8 cellular contexts compared by ENCODE assay signal in the genomic region with DNA sequence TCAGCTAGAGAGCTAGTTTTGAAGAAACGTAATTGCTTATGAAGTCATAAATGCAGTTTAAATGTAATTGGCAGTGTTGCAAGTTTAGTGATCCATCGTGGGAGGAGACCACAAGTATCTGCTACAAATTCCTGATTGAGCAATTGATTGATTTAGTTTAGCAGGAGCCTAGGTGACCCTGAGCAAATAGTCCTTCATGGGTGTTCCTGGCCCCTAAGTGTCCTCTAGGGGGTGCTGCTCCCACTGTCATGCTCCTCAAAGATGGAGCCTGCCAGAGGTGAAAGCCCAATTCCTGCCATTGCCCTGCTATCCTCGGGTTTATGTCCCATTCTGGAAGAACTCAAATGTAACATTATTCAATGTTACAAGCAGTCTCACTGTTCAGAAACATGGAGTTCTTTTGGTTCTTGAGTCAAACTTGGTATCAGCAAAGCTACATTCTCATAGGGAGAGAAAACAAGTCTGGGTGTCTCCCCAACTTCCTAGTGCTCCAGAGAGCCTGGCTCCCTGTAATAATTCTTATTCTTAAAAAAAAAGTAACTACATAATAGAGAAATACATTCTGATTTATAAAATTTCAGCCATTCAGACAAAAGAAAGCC. TPM values are rescaled to one million over a fixed set of nuclear protein-coding genes. Genes with fewer than 3 reads are reported as not detected.
DNase-seq lines count a peak whose midpoint lies in the region; ATAC-seq lines count a peak whose summit lies in the region.

No MANE protein-coding gene starts in this region.

- H3K36me3 ChIP-seq in CD4-positive, alpha-beta memory T cell (ENCODE audit: insufficient read depth, low read length), result peaks cover under 1% of the 10 kb centered on the region
- H3K36me3 ChIP-seq in HAP-1 (replicated peaks), result no peaks in the 10 kb centered on the region; the same call in 1 of the 2 replicates

- H3K27ac ChIP-seq in CD4-positive, alpha-beta memory T cell (ENCODE audit: low read depth, low read length), result no peak overlapping the region

- intact Hi-C loops in CD4-positive, alpha-beta memory T cell (cut with micrococcal nuclease), result loop anchor here (1.0 kb wide), 3 partner anchors 104 to 349 kb away; a partner anchor contains a TSS

- H3K4me1 Mint-ChIP-seq in CD4-positive, alpha-beta memory T cell, result no peaks in the 10 kb centered on the region
- H3K4me1 Mint-ChIP-seq in activated CD4-positive, alpha-beta T cell treated with anti-CD3 and anti-CD28 coated beads, Interleukin-2, amount 10 ng/mL, durations not matched to agents 7 days and 5 days, result peaks cover 2% of the 10 kb centered on the region

- DNase-seq in CD4-positive, alpha-beta memory T cell, result peak; percentile 67 to 73 (median 70)
- peak; percentile 29 to 83 for DNase-seq in HAP-1 (ENCODE audit: low spot score in 2 of 2)
- DNase-seq in NCI-H345 treated with DMSO at 0.1 percent for 48 hours (lab: John Stamatoyannopoulos, UW; ENCODE audit: unreplicated experiment), result peak; percentile 27
- peak; percentile 78 for DNase-seq in activated CD4-positive, alpha-beta T cell treated with anti-CD3 and anti-CD28 coated beads, Interleukin-2, amount 10 ng/mL, durations not matched to agents 7 days and 5 days
- DNase-seq in effector CD4-positive, alpha-beta T cell, result peak; percentile 66
- DNase-seq in medulla oblongata (ENCODE audit: extremely low spot score), result peak; percentile 73
- peak; percentile 27 to 55 for DNase-seq in stimulated activated CD8-positive, alpha-beta memory T cell treated with anti-CD3 and anti-CD28 coated beads, Interleukin-4, amount 100 ng/mL, for 1 hour (ENCODE audit: low read depth in 2 of 2, low spot score in 1 of 2)

- H3K36me3 Mint-ChIP-seq in CD4-positive, alpha-beta memory T cell, result no peaks in the 10 kb centered on the region
- H3K36me3 Mint-ChIP-seq in activated CD4-positive, alpha-beta T cell treated with anti-CD3 and anti-CD28 coated beads, Interleukin-2, amount 10 ng/mL, durations not matched to agents 7 days and 5 days (ENCODE audit: low read depth), result no peaks in the 10 kb centered on the region

- peak overlapping the region in 2 of 7 donors; percentile 22 to 27 for H3K27ac Mint-ChIP-seq in CD4-positive, alpha-beta memory T cell
- no peak overlapping the region for H3K27ac Mint-ChIP-seq in activated CD4-positive, alpha-beta T cell treated with anti-CD3 and anti-CD28 coated beads, Interleukin-2, amount 10 ng/mL, durations not matched to agents 7 days and 5 days

- no peaks in the 10 kb centered on the region for H3K9me3 ChIP-seq in CD4-positive, alpha-beta memory T cell (ENCODE audit: control insufficient read depth in 1 of 2, low read length in 2 of 2)
- H3K9me3 ChIP-seq in HAP-1, result no peaks in the 10 kb centered on the region

- H3K4me3 Mint-ChIP-seq in CD4-positive, alpha-beta memory T cell, result no peak overlapping the region
- no peak overlapping the region for H3K4me3 Mint-ChIP-seq in activated CD4-positive, alpha-beta T cell treated with anti-CD3 and anti-CD28 coated beads, Interleukin-2, amount 10 ng/mL, durations not matched to agents 7 days and 5 days

- CTCF ChIA-PET in CD4-positive, alpha-beta memory T cell (lab: Charles Lee; ENCODE audit: partially characterized antibody), result interaction anchor here (0.5 to 5.7 kb wide), 19 partner anchors 12 to 364 kb away, joined by 3 to 51 read pairs (median 3); a partner anchor contains a TSS
- CTCF ChIA-PET in activated CD4-positive, alpha-beta T cell treated with anti-CD3 and anti-CD28 coated beads, Interleukin-2, amount 10 ng/mL, durations not matched to agents 7 days and 5 days (lab: Charles Lee), result interaction anchor here (0.6 to 1.3 kb wide), 4 partner anchors 12 to 309 kb away, joined by 3 to 5 read pairs (median 4); no protein-coding TSS in a partner anchor

- peaks cover 0 to 1% of the 10 kb centered on the region in 2 donors for H3K27me3 Mint-ChIP-seq in CD4-positive, alpha-beta memory T cell
- no peaks in the 10 kb centered on the region for H3K27me3 Mint-ChIP-seq in activated CD4-positive, alpha-beta T cell treated with anti-CD3 and anti-CD28 coated beads, Interleukin-2, amount 10 ng/mL, durations not matched to agents 7 days and 5 days

- H3K27me3 ChIP-seq in CD4-positive, alpha-beta memory T cell (ENCODE audit: insufficient read depth, low read length), result no peaks in the 10 kb centered on the region
- no peaks in the 10 kb centered on the region for H3K27me3 ChIP-seq in HAP-1 (ENCODE audit: low read depth)

- POLR2A ChIA-PET in CD4-positive, alpha-beta memory T cell (lab: Charles Lee; ENCODE audit: partially characterized antibody), result interaction anchor here (1.3 to 1.8 kb wide), 3 partner anchors 30 to 132 kb away, joined by 3 to 6 read pairs (median 5); a partner anchor contains a TSS
- POLR2A ChIA-PET in activated CD4-positive, alpha-beta T cell treated with anti-CD3 and anti-CD28 coated beads, Interleukin-2, amount 10 ng/mL, durations not matched to agents 7 days and 5 days (lab: Charles Lee), result no interaction called here

- no peak for ATAC-seq in HG02623 (IDR thresholded peaks at IDR 0.05; ENCODE audit: unreplicated experiment)

- H3K9me3 Mint-ChIP-seq in CD4-positive, alpha-beta memory T cell, result no peaks in the 10 kb centered on the region
- H3K9me3 Mint-ChIP-seq in activated CD4-positive, alpha-beta T cell treated with anti-CD3 and anti-CD28 coated beads, Interleukin-2, amount 10 ng/mL, durations not matched to agents 7 days and 5 days, result no peaks in the 10 kb centered on the region

- in situ Hi-C loops in HAP-1 (cut with MboI; ENCODE audit: low sequenced_read_pairs), result no loop called here

- no peak overlapping the region for H3K4me3 ChIP-seq in CD4-positive, alpha-beta memory T cell (ENCODE audit: low read length in 2 of 2)
- H3K4me3 ChIP-seq in HAP-1, result no peak overlapping the region

- H3K4me1 ChIP-seq in CD4-positive, alpha-beta memory T cell (ENCODE audit: insufficient read depth, low read length), result no peaks in the 10 kb centered on the region
- no peaks in the 10 kb centered on the region for H3K4me1 ChIP-seq in HAP-1

RNA-seq across cellular contexts. Expression of a gene that starts 29.8 kb away (rescaled TPM):
- total RNA-seq in CD4-positive, alpha-beta memory T cell, result 10 to 100 TPM; 44.3 to 45.5 TPM
- 1 to 10 TPM; 4.9 to 9.7 TPM for polyA plus RNA-seq in CD4-positive, alpha-beta memory T cell
- total RNA-seq in activated CD4-positive, alpha-beta T cell treated with anti-CD3 and anti-CD28 coated beads, Interleukin-2, amount 10 ng/mL, durations not matched to agents 7 days and 5 days, result 10 to 100 TPM; 31.1 to 32.4 TPM

Comparison
In these comparisons a context has a peak if more than half of its experiments do, and no peak if none do; other contexts are left out.
1. DNase-seq: peak in every context shown above with its lines; median percentile 78 in activated CD4-positive, alpha-beta T cell treated with anti-CD3 and anti-CD28 coated beads, Interleukin-2, amount 10 ng/mL, durations not matched to agents 7 days and 5 days; 73 in medulla oblongata; 70 in CD4-positive, alpha-beta memory T cell; 66 in effector CD4-positive, alpha-beta T cell; 56 in HAP-1; 41 in stimulated activated CD8-positive, alpha-beta memory T cell treated with anti-CD3 and anti-CD28 coated beads, Interleukin-4, amount 100 ng/mL, for 1 hour; 27 in NCI-H345 treated with DMSO at 0.1 percent for 48 hours.